ENCODE assay signal across 15 cellular contexts in the genomic region with DNA sequence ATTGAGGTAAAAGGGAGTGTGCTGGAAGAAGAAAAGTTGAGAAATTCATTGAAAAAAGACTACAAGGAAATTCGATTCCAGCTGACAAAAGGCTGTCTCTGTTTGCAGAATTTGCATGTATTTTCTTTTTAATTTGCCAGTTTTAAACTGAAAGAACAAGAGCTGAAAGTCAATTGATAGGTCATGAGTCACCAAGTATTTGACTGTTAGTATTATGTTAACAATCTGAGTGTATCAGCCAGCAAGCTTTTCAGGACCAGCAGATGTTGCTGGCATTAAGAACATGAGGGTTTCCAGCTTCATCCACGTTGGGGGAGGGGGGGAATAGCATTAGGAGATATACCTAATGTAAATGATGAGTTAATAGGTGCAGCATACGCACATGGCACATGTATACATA.
DNase-seq lines count a peak whose midpoint lies in the region; ATAC-seq and TF ChIP-seq lines count a peak whose summit lies in the region.
"Had no signal": no experiment of that assay in that cellular context is flagged by ENCODE, and none has a peak within 500 bp of the region (broad histone marks: within the 10 kb centered on the region; RNA-seq: fewer than 3 reads in every experiment).

No MANE protein-coding gene starts in this region.

- WGBS in upper lobe of left lung, 2 donors, result 49 to 51% methylated on average over 3 of the region's 3 CpGs
- WGBS in transverse colon (ENCODE audit: low coverage in 1 of 2), 2 donors, result 29 to 42% methylated on average over 1 to 3 of the region's 3 CpGs

- intact Hi-C loops in transverse colon (cut with DNase I; ENCODE audit: low total_unique reads), result no loop called here

- no peaks in the 10 kb centered on the region for H3K36me3 ChIP-seq in HUES6 (ENCODE audit: control insufficient read depth, insufficient read depth, low read length)
- H3K36me3 ChIP-seq in upper lobe of left lung, result no peaks in the 10 kb centered on the region
- no peaks in the 10 kb centered on the region for H3K36me3 ChIP-seq in transverse colon
- H3K36me3 ChIP-seq: tibial artery had no signal

- no peak overlapping the region for H3K4me3 ChIP-seq in HUES6 (ENCODE audit: low read depth, low read length)
- H3K4me3 ChIP-seq in upper lobe of left lung, result no peak overlapping the region
- H3K4me3 ChIP-seq in transverse colon, result no peak overlapping the region
- H3K4me3 ChIP-seq: tibial artery had no signal

- DNase-seq in AG20443 (ENCODE audit: low spot score) (peak; percentile 25), astrocyte of the hippocampus (ENCODE audit: low read depth, low spot score) (peak; percentile 73), kidney glomerular epithelial cell (lab: John Stamatoyannopoulos, UW) (peak; percentile 53), upper lobe of left lung (no peak), mesenteric fat pad (ENCODE audit: low spot score) (no peak), OCI-M1 (lab: John Stamatoyannopoulos, UW) (no peak), transverse colon (no peak)
- DNase-seq: activated CD4-positive, alpha-beta memory T cell treated with anti-CD3 and anti-CD28 coated beads for 36 hours; activated naive CD8-positive, alpha-beta T cell treated with anti-CD3 and anti-CD28 coated beads, Interleukin-2, amount 50 U/mL, for 24 hours; CD4-positive, alpha-beta memory T cell; KG1; left colon; NCI-H446 treated with DMSO at 0.1 percent for 48 hours; tibial artery had no signal

- H3K27me3 ChIP-seq in HUES6 (ENCODE audit: control insufficient read depth, insufficient read depth, low read length) (no peaks in the 10 kb centered on the region), upper lobe of left lung (no peaks in the 10 kb centered on the region), transverse colon (no peaks in the 10 kb centered on the region)
- H3K27me3 ChIP-seq: tibial artery had no signal

- H3K9me3 ChIP-seq in HUES6 (ENCODE audit: control insufficient read depth, insufficient read depth, low read depth, low read length), result no peaks in the 10 kb centered on the region
- H3K9me3 ChIP-seq in upper lobe of left lung, result no peaks in the 10 kb centered on the region
- no peaks in the 10 kb centered on the region for H3K9me3 ChIP-seq in transverse colon
- H3K9me3 ChIP-seq: tibial artery had no signal

- no peak overlapping the region for H3K9ac ChIP-seq in HUES6 (ENCODE audit: low read length)

- H3K27ac ChIP-seq in HUES6 (ENCODE audit: low read depth, low read length) (peak overlapping the region; percentile 22; the same call in 1 of the 2 replicates), upper lobe of left lung (no peak overlapping the region), transverse colon (no peak overlapping the region)
- H3K27ac ChIP-seq: tibial artery had no signal

- H3K4me1 ChIP-seq in HUES6 (ENCODE audit: control insufficient read depth, insufficient read depth, low read length), result peaks cover 30% of the 10 kb centered on the region
- H3K4me1 ChIP-seq in upper lobe of left lung, result no peaks in the 10 kb centered on the region
- H3K4me1 ChIP-seq in transverse colon, result no peaks in the 10 kb centered on the region

- TF ChIP-seq EP300 in upper lobe of left lung (IDR thresholded peaks at IDR 0.05) (no peak), transverse colon (IDR thresholded peaks at IDR 0.05; ENCODE audit: low read depth) (no peak)

- in situ Hi-C loops in transverse colon (cut with MboI; ENCODE audit: low pct_ligation_motif_present in 1 of 4, low pct_unique_long_range_greater_than_20kb in 1 of 4, low sequenced_read_pairs in 3 of 4), result no loop called here

- TF ChIP-seq CTCF in upper lobe of left lung (IDR thresholded peaks at IDR 0.05) (no peak), transverse colon (IDR thresholded peaks at IDR 0.05) (no peak)

- no peak for ATAC-seq in upper lobe of left lung (ENCODE audit: low FRiP score in 2 of 2)
- ATAC-seq: activated naive CD8-positive, alpha-beta T cell treated with anti-CD3 and anti-CD28 coated beads, Interleukin-2, amount 50 U/mL, for 24 hours; left colon had no signal

- TF ChIP-seq POLR2A in upper lobe of left lung (IDR thresholded peaks at IDR 0.05) (no peak), transverse colon (IDR thresholded peaks at IDR 0.05) (no peak)

Comparison
In these comparisons a context has a peak if more than half of its experiments do, and no peak if none do; other contexts are left out.
1. DNase-seq: peak in AG20443 (single experiment), astrocyte of the hippocampus (single experiment) and kidney glomerular epithelial cell (single experiment); none in upper lobe of left lung (0 of 2), mesenteric fat pad (single experiment), OCI-M1 (single experiment) and transverse colon (single experiment).